1 cellular context compared by ENCODE assay signal in the genomic region with DNA sequence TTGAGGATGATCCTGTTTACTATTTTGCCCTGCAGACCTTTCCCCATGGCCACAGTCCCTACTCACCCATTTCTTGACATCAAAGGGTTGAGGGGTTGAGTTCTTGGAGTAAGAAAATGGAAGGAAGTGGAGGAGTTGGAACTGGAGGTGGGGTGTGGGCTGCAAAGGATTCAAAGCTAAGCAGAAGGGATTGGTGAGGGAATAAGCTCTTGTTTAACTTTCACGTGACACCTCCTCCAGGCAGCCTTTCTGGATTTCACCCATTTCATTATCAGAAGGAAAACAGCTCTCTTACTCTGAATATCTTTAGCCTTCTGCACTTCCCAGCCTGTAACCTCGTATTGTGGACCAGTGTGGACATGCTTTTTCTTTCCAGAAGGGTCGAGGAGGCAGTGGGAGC.
TF ChIP-seq lines count a peak whose summit lies in the region.

No MANE protein-coding gene starts in this region.

TF ChIP-seq in endothelial cell of umbilical vein, 7 proteins besides CTCF, POLR2A, EP300 and RAD21:
- TF ChIP-seq FOS (IDR thresholded peaks at IDR 0.05; ENCODE audit: borderline replicate concordance, insufficient read depth, low read length) (no peak), MAX (IDR thresholded peaks at IDR 0.05; ENCODE audit: insufficient read depth, insufficient read length) (no peak), JUN (IDR thresholded peaks at IDR 0.05; ENCODE audit: borderline replicate concordance, insufficient read depth, insufficient read length, low read depth) (no peak), GATA2 (IDR thresholded peaks at IDR 0.05; ENCODE audit: insufficient read depth, insufficient read length, low read depth, low read length) (no peak), POLR2AphosphoS5 (IDR thresholded peaks at IDR 0.05; ENCODE audit: insufficient read depth, low read depth, low read length) (no peak), MYC (IDR thresholded peaks at IDR 0.05; ENCODE audit: low read depth, low read length) (no peak), EZH2 (IDR thresholded peaks at IDR 0.05; ENCODE audit: borderline replicate concordance, low read depth, low read length, severe bottlenecking) (no peak)
TF ChIP-seq in endothelial cell of umbilical vein: peak in this region for 0.
